Comparison of ENCODE assay signal across 1 cellular context in the genomic region with DNA sequence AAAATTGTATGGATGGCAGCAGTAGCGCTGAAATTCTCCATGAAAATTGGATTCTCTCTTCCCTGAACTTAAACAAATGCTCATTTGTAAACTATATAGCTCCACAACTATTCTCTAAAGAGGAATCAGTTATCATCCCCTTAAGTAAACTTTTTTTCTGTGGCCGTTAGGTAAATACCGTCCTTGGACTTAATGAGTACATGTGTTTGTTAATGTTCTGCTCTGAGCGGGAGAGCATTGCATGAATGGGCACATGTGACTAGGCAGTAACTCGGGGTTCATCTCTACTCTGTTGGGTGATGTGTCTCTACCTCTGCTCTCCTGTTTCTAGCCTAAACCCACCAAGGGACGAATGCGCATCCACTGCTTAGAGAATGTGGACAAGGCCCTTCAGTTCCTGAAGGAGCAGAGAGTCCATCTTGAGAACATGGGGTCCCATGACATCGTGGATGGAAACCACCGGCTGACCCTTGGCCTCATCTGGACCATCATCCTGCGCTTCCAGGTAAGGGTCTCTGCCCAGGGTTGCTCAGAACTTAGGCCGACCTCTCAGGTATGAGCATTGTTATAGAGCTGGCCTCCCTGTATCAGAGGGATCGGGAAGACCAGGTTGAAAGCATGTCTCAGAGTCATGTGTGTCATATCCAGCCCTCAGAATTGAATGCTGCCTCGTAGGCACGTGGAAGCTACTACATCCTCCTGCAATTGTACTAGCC.
TF ChIP-seq lines count a peak whose summit lies in the region.

No MANE protein-coding gene starts in this region.

TF ChIP-seq in WTC11, 78 proteins besides CTCF, POLR2A, EP300 and RAD21 (continued from another document):
- TF ChIP-seq, protein P1, sequence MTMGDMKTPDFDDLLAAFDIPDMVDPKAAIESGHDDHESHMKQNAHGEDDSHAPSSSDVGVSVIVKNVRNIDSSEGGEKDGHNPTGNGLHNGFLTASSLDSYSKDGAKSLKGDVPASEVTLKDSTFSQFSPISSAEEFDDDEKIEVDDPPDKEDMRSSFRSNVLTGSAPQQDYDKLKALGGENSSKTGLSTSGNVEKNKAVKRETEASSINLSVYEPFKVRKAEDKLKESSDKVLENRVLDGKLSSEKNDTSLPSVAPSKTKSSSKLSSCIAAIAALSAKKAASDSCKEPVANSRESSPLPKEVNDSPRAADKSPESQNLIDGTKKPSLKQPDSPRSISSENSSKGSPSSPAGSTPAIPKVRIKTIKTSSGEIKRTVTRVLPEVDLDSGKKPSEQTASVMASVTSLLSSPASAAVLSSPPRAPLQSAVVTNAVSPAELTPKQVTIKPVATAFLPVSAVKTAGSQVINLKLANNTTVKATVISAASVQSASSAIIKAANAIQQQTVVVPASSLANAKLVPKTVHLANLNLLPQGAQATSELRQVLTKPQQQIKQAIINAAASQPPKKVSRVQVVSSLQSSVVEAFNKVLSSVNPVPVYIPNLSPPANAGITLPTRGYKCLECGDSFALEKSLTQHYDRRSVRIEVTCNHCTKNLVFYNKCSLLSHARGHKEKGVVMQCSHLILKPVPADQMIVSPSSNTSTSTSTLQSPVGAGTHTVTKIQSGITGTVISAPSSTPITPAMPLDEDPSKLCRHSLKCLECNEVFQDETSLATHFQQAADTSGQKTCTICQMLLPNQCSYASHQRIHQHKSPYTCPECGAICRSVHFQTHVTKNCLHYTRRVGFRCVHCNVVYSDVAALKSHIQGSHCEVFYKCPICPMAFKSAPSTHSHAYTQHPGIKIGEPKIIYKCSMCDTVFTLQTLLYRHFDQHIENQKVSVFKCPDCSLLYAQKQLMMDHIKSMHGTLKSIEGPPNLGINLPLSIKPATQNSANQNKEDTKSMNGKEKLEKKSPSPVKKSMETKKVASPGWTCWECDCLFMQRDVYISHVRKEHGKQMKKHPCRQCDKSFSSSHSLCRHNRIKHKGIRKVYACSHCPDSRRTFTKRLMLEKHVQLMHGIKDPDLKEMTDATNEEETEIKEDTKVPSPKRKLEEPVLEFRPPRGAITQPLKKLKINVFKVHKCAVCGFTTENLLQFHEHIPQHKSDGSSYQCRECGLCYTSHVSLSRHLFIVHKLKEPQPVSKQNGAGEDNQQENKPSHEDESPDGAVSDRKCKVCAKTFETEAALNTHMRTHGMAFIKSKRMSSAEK (CRISPR knock-in tag; IDR thresholded peaks at IDR 0.05; ENCODE audit: borderline replicate concordance): no peak
- TF ChIP-seq ZNF416 (CRISPR knock-in tag; IDR thresholded peaks at IDR 0.05) (no peak), PRRX2 (CRISPR knock-in tag; IDR thresholded peaks at IDR 0.05) (no peak), ZNF671 (CRISPR knock-in tag; IDR thresholded peaks at IDR 0.05) (no peak), NR2C2 (CRISPR knock-in tag; IDR thresholded peaks at IDR 0.05) (no peak), SP1 (CRISPR knock-in tag; conservative IDR thresholded peaks at IDR 0.05) (no peak), GTF2I (CRISPR knock-in tag; conservative IDR thresholded peaks at IDR 0.05) (no peak), NFYB (CRISPR knock-in tag; conservative IDR thresholded peaks at IDR 0.05; ENCODE audit: low read depth) (no peak), ZNF138 (CRISPR knock-in tag; conservative IDR thresholded peaks at IDR 0.05) (no peak)
- TF ChIP-seq, protein P2, sequence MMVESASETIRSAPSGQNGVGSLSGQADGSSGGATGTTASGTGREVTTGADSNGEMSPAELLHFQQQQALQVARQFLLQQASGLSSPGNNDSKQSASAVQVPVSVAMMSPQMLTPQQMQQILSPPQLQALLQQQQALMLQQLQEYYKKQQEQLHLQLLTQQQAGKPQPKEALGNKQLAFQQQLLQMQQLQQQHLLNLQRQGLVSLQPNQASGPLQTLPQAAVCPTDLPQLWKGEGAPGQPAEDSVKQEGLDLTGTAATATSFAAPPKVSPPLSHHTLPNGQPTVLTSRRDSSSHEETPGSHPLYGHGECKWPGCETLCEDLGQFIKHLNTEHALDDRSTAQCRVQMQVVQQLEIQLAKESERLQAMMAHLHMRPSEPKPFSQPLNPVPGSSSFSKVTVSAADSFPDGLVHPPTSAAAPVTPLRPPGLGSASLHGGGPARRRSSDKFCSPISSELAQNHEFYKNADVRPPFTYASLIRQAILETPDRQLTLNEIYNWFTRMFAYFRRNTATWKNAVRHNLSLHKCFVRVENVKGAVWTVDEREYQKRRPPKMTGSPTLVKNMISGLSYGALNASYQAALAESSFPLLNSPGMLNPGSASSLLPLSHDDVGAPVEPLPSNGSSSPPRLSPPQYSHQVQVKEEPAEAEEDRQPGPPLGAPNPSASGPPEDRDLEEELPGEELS (CRISPR knock-in tag; IDR thresholded peaks at IDR 0.05): no peak
